1 cellular context compared by ENCODE assay signal in the genomic region with DNA sequence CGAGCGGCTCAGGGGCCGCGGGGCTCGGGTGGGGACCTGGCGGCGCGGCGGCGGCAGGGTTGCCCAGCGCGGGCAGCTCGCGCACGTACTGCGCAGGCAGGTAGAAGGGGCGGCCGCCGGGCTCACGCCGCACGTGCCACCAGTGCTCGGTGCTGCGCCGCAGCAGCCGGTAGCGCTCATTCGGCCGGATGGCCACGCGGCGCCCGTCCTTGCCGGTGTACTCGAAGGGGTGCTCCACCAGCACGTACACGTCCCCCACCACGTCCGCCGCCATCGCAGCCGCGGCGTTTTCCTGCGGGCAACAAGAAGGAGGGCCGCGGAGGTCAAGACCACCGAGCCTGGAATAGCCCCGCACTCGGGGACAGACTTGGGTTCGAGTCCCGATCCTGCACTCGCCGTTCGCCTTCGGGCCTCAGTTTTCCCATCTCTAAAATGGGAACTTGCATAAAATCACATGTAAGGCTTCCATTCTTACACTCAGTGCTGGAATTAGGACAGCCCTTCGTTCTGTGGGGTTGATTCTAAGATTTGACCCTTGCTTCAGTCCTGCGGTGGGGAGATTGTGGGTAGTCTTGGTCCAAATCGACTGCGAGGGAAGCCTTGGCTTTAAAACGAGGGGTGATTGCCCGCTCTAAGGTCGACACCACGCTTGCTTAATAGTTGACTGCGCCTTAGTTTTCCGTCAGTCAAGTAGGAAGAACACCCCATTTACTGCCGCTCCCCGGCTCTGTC.
TF ChIP-seq lines count a peak whose summit lies in the region.

No MANE protein-coding gene starts in this region.

TF ChIP-seq in GM12878, 131 proteins besides CTCF, POLR2A, EP300 and RAD21 (continued from another document):
- TF ChIP-seq, protein P1, sequence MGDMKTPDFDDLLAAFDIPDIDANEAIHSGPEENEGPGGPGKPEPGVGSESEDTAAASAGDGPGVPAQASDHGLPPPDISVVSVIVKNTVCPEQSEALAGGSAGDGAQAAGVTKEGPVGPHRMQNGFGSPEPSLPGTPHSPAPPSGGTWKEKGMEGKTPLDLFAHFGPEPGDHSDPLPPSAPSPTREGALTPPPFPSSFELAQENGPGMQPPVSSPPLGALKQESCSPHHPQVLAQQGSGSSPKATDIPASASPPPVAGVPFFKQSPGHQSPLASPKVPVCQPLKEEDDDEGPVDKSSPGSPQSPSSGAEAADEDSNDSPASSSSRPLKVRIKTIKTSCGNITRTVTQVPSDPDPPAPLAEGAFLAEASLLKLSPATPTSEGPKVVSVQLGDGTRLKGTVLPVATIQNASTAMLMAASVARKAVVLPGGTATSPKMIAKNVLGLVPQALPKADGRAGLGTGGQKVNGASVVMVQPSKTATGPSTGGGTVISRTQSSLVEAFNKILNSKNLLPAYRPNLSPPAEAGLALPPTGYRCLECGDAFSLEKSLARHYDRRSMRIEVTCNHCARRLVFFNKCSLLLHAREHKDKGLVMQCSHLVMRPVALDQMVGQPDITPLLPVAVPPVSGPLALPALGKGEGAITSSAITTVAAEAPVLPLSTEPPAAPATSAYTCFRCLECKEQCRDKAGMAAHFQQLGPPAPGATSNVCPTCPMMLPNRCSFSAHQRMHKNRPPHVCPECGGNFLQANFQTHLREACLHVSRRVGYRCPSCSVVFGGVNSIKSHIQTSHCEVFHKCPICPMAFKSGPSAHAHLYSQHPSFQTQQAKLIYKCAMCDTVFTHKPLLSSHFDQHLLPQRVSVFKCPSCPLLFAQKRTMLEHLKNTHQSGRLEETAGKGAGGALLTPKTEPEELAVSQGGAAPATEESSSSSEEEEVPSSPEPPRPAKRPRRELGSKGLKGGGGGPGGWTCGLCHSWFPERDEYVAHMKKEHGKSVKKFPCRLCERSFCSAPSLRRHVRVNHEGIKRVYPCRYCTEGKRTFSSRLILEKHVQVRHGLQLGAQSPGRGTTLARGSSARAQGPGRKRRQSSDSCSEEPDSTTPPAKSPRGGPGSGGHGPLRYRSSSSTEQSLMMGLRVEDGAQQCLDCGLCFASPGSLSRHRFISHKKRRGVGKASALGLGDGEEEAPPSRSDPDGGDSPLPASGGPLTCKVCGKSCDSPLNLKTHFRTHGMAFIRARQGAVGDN (IDR thresholded peaks at IDR 0.05) = no peak
- no peak for TF ChIP-seq CBX5 (IDR thresholded peaks at IDR 0.05; ENCODE audit: low read depth)
- no peak for TF ChIP-seq RCOR1 (conservative IDR thresholded peaks at IDR 0.05; ENCODE audit: low read depth, low read length)
- TF ChIP-seq TAF1 (IDR thresholded peaks at IDR 0.05; ENCODE audit: borderline replicate concordance, low read depth, low read length) = no peak
- no peak for TF ChIP-seq ZNF622 (IDR thresholded peaks at IDR 0.05)
- TF ChIP-seq ZSCAN29 (IDR thresholded peaks at IDR 0.05) = no peak
- TF ChIP-seq FOXM1 (IDR thresholded peaks at IDR 0.05; ENCODE audit: low read depth, low read length) = no peak
- TF ChIP-seq ATF7 (IDR thresholded peaks at IDR 0.05; ENCODE audit: low read depth) = no peak
- TF ChIP-seq, protein P2, sequence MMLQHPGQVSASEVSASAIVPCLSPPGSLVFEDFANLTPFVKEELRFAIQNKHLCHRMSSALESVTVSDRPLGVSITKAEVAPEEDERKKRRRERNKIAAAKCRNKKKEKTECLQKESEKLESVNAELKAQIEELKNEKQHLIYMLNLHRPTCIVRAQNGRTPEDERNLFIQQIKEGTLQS (IDR thresholded peaks at IDR 0.05; ENCODE audit: borderline replicate concordance, extremely low read depth, low read depth, low read length) = no peak
- TF ChIP-seq STAT1 (conservative IDR thresholded peaks at IDR 0.05) = no peak
- no peak for TF ChIP-seq LARP7 (IDR thresholded peaks at IDR 0.05)
- no peak for TF ChIP-seq NRF1 (conservative IDR thresholded peaks at IDR 0.05; ENCODE audit: low read depth, low read length)
- TF ChIP-seq MTA3 (IDR thresholded peaks at IDR 0.05; ENCODE audit: borderline replicate concordance, low read length) = no peak
- TF ChIP-seq RBBP5 (conservative IDR thresholded peaks at IDR 0.05) = no peak
